8 cellular contexts compared by ENCODE assay signal in genomic region chr2:144519934-144520717, GRCh38. TPM values are rescaled to one million over a fixed set of nuclear protein-coding genes. Genes with fewer than 3 reads are reported as not detected.
DNase-seq lines count a peak whose midpoint lies in the region; ATAC-seq and TF ChIP-seq lines count a peak whose summit lies in the region.

Gene ZEB2 (minus strand): TSS chr2:144520119. CDS start chr2:144517350, 2,769 bp downstream.

- 1% methylated on average over 26 to 29 of the region's 29 CpGs for WGBS in psoas muscle, 3 donors

- H3K36me3 ChIP-seq in right atrium auricular region (peaks cover 3% of the 10 kb centered on the region), psoas muscle (ENCODE audit: insufficient read depth in 1 of 2, low read depth in 1 of 2) (no peaks in the 10 kb centered on the region)

- no peaks in the 10 kb centered on the region for H3K9me3 Mint-ChIP-seq in activated naive CD4-positive, alpha-beta T cell treated with anti-CD3 and anti-CD28 coated beads, Interleukin-2, amount 50 U/mL, for 72 hours

- H3K9me3 ChIP-seq in right atrium auricular region (no peaks in the 10 kb centered on the region), psoas muscle (no peaks in the 10 kb centered on the region)

- ATAC-seq in activated naive CD4-positive, alpha-beta T cell treated with anti-CD3 and anti-CD28 coated beads, Interleukin-2, amount 50 U/mL, for 72 hours = no peak
- ATAC-seq in psoas muscle (peak; percentile 17 to 31 (median 24)), HG02870 (IDR thresholded peaks at IDR 0.05; ENCODE audit: unreplicated experiment) (no peak), HG02852 (IDR thresholded peaks at IDR 0.05; ENCODE audit: unreplicated experiment) (no peak)

- H3K4me3 ChIP-seq in right atrium auricular region (peak within 1 kb of the TSS; percentile 73 to 81), psoas muscle (peak within 1 kb of the TSS; percentile 89)

- H3K27ac Mint-ChIP-seq in activated naive CD4-positive, alpha-beta T cell treated with anti-CD3 and anti-CD28 coated beads, Interleukin-2, amount 50 U/mL, for 72 hours = no peak within 1 kb of the TSS

- H3K27me3 ChIP-seq in right atrium auricular region = no peaks in the 10 kb centered on the region
- H3K27me3 ChIP-seq in psoas muscle (ENCODE audit: insufficient read depth in 3 of 3, low read length in 2 of 3) = no peaks in the 10 kb centered on the region

- H3K4me1 ChIP-seq in right atrium auricular region (peaks cover 0 to 24% of the 10 kb centered on the region in 2 donors), psoas muscle (peaks cover 16% of the 10 kb centered on the region)

- H3K27ac ChIP-seq in angular gyrus (ENCODE audit: low read depth, low read length) (peak within 1 kb of the TSS; percentile 99), right atrium auricular region (peak within 1 kb of the TSS; percentile 99), psoas muscle (peak within 1 kb of the TSS; percentile 96)

- H3K36me3 Mint-ChIP-seq in activated naive CD4-positive, alpha-beta T cell treated with anti-CD3 and anti-CD28 coated beads, Interleukin-2, amount 50 U/mL, for 72 hours = peaks cover 5 to 10% of the 10 kb centered on the region in 2 donors

- TF ChIP-seq CTCF in right atrium auricular region (IDR thresholded peaks at IDR 0.05) (peak; percentile 41 to 78), psoas muscle (IDR thresholded peaks at IDR 0.05) (peak; percentile 59)

- intact Hi-C loops in psoas muscle (cut with DNase I) = loop anchor here in 1 of 2 donors (5.0 to 10.0 kb wide), 4 partner anchors 115 to 365 kb away; a partner anchor contains a TSS

- DNase-seq in activated naive CD4-positive, alpha-beta T cell treated with Interleukin-2 at 50 U/mL for 16 hours = peak; percentile 28
- no peak for DNase-seq in activated naive CD4-positive, alpha-beta T cell treated with anti-CD3 and anti-CD28 coated beads, Interleukin-2, amount 50 U/mL, for 72 hours (ENCODE audit: low spot score in 2 of 2)
- DNase-seq in NCI-H82 (lab: John Stamatoyannopoulos, UW) (peak; percentile 95), right atrium auricular region (ENCODE audit: low spot score) (peak; percentile 84), psoas muscle (peak; percentile 34 to 67)

RNA-seq across cellular contexts. Expression of gene ZEB2, which starts in this region (rescaled TPM):
- total RNA-seq in activated naive CD4-positive, alpha-beta T cell treated with anti-CD3 and anti-CD28 coated beads, Interleukin-2, amount 50 U/mL, for 72 hours = 1 to 10 TPM; 4.1 to 6.1 TPM
- total RNA-seq in right atrium auricular region (10 to 100 TPM; 76.1 to 91.7 TPM), psoas muscle (10 to 100 TPM; 23.3 to 48.7 (median 37.9) TPM)
- polyA plus RNA-seq in psoas muscle = 10 to 100 TPM; 11.6 to 18.1 (median 11.7) TPM

Comparison
In these comparisons a context has a peak if more than half of its experiments do, and no peak if none do; other contexts are left out.
1. DNase-seq: peak in activated naive CD4-positive, alpha-beta T cell treated with Interleukin-2 at 50 U/mL for 16 hours (single experiment), NCI-H82 (single experiment), right atrium auricular region (single experiment) and psoas muscle (2 of 2); none in activated naive CD4-positive, alpha-beta T cell treated with anti-CD3 and anti-CD28 coated beads, Interleukin-2, amount 50 U/mL, for 72 hours (0 of 2).
2. ATAC-seq: peak in psoas muscle (4 of 4); none in activated naive CD4-positive, alpha-beta T cell treated with anti-CD3 and anti-CD28 coated beads, Interleukin-2, amount 50 U/mL, for 72 hours (0 of 2), HG02870 (single experiment) and HG02852 (single experiment).
3. Peak in every context shown above with its lines, with median percentiles within 50 percentile points of each other: H3K27ac ChIP-seq.